In genomic region chr4:153684182-153685073, GRCh38 we compare ENCODE assay signal across 8 cellular contexts. TPM values are rescaled to one million over a fixed set of nuclear protein-coding genes. Genes with fewer than 3 reads are reported as not detected.
A peak's percentile ranks its signal among the peaks of the same experiment; 100 is the strongest.
DNase-seq lines count a peak whose midpoint lies in the region; ATAC-seq and TF ChIP-seq lines count a peak whose summit lies in the region.

TSS of gene TLR2 (plus strand) at chr4:153684280. CDS start at chr4:153702908, 18,628 bp downstream.

- peaks cover 17% of the 10 kb centered on the region for H3K36me3 ChIP-seq in lower lobe of right lung

- intact Hi-C loops in CD14-positive monocyte (cut with micrococcal nuclease), result loop anchor here (5.0 to 10.0 kb wide), 2 partner anchors 42 to 60 kb away; no protein-coding TSS in a partner anchor
- intact Hi-C loops in lower lobe of right lung (cut with DNase I), result no loop called here

- DNase-seq in CD14-positive monocyte (ENCODE audit: low spot score) (peak; percentile 89), HPDE6-E6E7 (ENCODE audit: extremely low spot score) (peak; percentile 57), cortex of kidney (lab: John Stamatoyannopoulos, UW) (peak; percentile 8), lower lobe of right lung (peak; percentile 93)
- peak; percentile 63 to 73 for DNase-seq in activated CD4-positive, alpha-beta T cell treated with anti-CD3 and anti-CD28 coated beads for 4 hours
- peak; percentile 27 to 55 (median 32) for DNase-seq in stimulated activated CD4-positive, alpha-beta T cell treated with anti-CD3 and anti-CD28 coated beads, TNF-alpha, amount 100 ng/mL, for 1 hour (ENCODE audit: low read depth in 3 of 3, low spot score in 1 of 3)

- peak within 1 kb of the TSS; percentile 90 to 97 (median 95) for H3K27ac Mint-ChIP-seq in CD14-positive monocyte

- H3K4me1 ChIP-seq in lower lobe of right lung, result peaks cover 17% of the 10 kb centered on the region

- peaks cover 10 to 24% (median 16%) of the 10 kb centered on the region in 7 donors for H3K9me3 Mint-ChIP-seq in CD14-positive monocyte

- TF ChIP-seq CTCF in CD14-positive monocyte (IDR thresholded peaks at IDR 0.05), result peak; percentile 9
- TF ChIP-seq CTCF in lower lobe of right lung (IDR thresholded peaks at IDR 0.05), result no peak

- peak; percentile 66 for ATAC-seq in GM19455 (IDR thresholded peaks at IDR 0.05; ENCODE audit: unreplicated experiment)
- peak; percentile 96 for ATAC-seq in lower lobe of right lung
- no peak for ATAC-seq in HG03025 (IDR thresholded peaks at IDR 0.05; ENCODE audit: low FRiP score, unreplicated experiment)

- H3K27me3 Mint-ChIP-seq in CD14-positive monocyte (ENCODE audit: low read depth in 3 of 3), result peaks cover 0 to 4% (median 0%) of the 10 kb centered on the region in 3 donors

- peaks cover 43% of the 10 kb centered on the region for H3K4me1 Mint-ChIP-seq in CD14-positive monocyte

- H3K4me3 Mint-ChIP-seq in CD14-positive monocyte, result peak within 1 kb of the TSS; percentile 94 to 99

- no peaks in the 10 kb centered on the region for H3K27me3 ChIP-seq in lower lobe of right lung (ENCODE audit: low read depth)

- peak within 1 kb of the TSS; percentile 87 for H3K27ac ChIP-seq in lower lobe of right lung

- peak within 1 kb of the TSS; percentile 71 for H3K4me3 ChIP-seq in lower lobe of right lung

- peaks cover 43 to 44% of the 10 kb centered on the region in 2 donors for H3K36me3 Mint-ChIP-seq in CD14-positive monocyte

- peaks cover 19% of the 10 kb centered on the region for H3K9me3 ChIP-seq in lower lobe of right lung

RNA-seq across cellular contexts. Expression of gene TLR2, which starts in this region (rescaled TPM):
- polyA plus RNA-seq in CD14-positive monocyte, result 100 to 1,000 TPM; 133 to 162 TPM
- total RNA-seq in lower lobe of right lung, result 102 TPM

Comparison
In these comparisons a context has a peak if more than half of its experiments do, and no peak if none do; other contexts are left out.
1. DNase-seq: peak in every context shown above with its lines; median percentile 93 in lower lobe of right lung; 89 in CD14-positive monocyte; 68 in activated CD4-positive, alpha-beta T cell treated with anti-CD3 and anti-CD28 coated beads for 4 hours; 57 in HPDE6-E6E7; 32 in stimulated activated CD4-positive, alpha-beta T cell treated with anti-CD3 and anti-CD28 coated beads, TNF-alpha, amount 100 ng/mL, for 1 hour; 8 in cortex of kidney.